7 cellular contexts compared by ENCODE assay signal in the genomic region with DNA sequence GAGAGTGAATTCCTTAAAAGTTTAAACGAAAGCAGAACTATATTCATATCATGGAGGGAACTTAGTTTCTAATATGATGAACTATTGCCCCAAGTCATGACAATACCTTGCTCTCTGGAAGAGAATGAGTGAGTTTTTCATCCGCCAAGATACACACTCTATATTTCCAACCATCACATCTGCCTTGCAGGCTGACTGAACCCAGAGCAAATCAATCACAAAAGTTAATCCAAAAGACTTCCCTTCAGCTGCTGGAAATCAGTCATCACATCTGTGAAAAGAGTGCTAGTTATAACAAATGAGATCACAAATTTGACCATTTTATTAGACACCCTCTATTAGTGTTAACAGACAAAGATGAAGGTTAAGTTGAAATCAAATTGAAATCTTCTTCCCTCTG.
"Had no signal": no experiment of that assay in that cellular context is flagged by ENCODE, and none has a peak within 500 bp of the region (broad histone marks: within the 10 kb centered on the region; RNA-seq: fewer than 3 reads in every experiment).

No MANE protein-coding gene starts in this region.

- H3K4me3 ChIP-seq: K562 had no signal

- H3K27ac ChIP-seq: HL-60 had no signal

- FAIRE-seq: HepG2, HTR-8/SVneo, K562 had no signal

- DNase-seq: IMR-90, KBM-7, KG1 had no signal

- ATAC-seq: HepG2, K562 had no signal
